In the genomic region with DNA sequence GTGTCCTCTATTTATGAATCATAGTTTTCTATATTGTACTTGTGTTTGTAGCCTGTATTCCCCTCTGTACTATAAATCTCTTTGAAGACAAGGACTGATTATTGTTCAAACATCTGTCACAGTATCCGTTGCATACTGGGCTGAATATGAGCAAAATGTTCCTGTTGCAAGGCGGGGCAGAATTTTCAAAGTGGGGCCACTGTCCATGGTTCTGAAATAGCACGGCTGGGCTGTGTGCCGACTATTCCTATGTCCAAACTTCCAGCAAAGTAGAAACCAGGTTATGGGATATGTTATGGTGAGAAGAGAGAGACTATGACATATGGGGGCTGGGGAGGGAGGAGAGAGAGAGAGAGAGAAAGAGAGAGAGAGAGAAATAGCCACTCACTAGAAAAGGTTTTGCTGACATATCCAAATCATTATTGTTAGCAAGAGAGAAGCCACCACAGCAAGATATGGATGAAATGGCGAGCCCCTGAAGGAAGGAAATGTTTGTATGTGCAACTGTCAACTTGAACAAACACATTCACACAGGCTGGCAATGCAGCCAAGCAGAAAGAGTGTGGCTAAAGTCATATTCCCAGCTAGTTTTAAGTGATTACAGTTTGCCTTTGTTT, we compare ENCODE assay signal across 10 cellular contexts.
DNase-seq lines count a peak whose midpoint lies in the region; FAIRE-seq and TF ChIP-seq lines count a peak whose summit lies in the region.
"Had no signal": no experiment of that assay in that cellular context is flagged by ENCODE, and none has a peak within 500 bp of the region (broad histone marks: within the 10 kb centered on the region; RNA-seq: fewer than 3 reads in every experiment).

No MANE protein-coding gene starts in this region.

- no peaks in the 10 kb centered on the region for H3K4me1 Mint-ChIP-seq in activated naive CD4-positive, alpha-beta T cell treated with anti-CD3 and anti-CD28 coated beads for 36 hours (ENCODE audit: low read depth)

- CTCF ChIA-PET in activated naive CD4-positive, alpha-beta T cell treated with anti-CD3 and anti-CD28 coated beads for 36 hours (lab: Charles Lee), result interaction anchor here (0.6 kb wide), 1 partner anchor 94 kb away, joined by 3 read pairs; no protein-coding TSS in a partner anchor
- CTCF ChIA-PET in OCI-LY7 (lab: Charles Lee; ENCODE audit: unreplicated experiment), result no interaction called here

- H3K4me3 Mint-ChIP-seq in activated naive CD4-positive, alpha-beta T cell treated with anti-CD3 and anti-CD28 coated beads for 36 hours, result no peak overlapping the region

- H3K4me2 ChIP-seq in OCI-LY7 (ENCODE audit: low read length), result no peak overlapping the region

- H3K9me3 ChIP-seq in OCI-LY7 (ENCODE audit: low read length) (no peaks in the 10 kb centered on the region), esophagus squamous epithelium (no peaks in the 10 kb centered on the region)

- 6 to 9% methylated on average over 5 of the region's 5 CpGs for WGBS in esophagus squamous epithelium, 2 donors

- H4K20me1 ChIP-seq in OCI-LY7 (ENCODE audit: insufficient read depth, low read length), result no peaks in the 10 kb centered on the region

- no TSS peak for BruUV-seq in OCI-LY7 (replicated peaks; lab: Mats Ljungman, UMichigan)

- POLR2A ChIA-PET in OCI-LY7 (lab: Charles Lee), result no interaction called here

- H3K4me1 ChIP-seq in OCI-LY7 (ENCODE audit: insufficient read depth, low read length, poor library complexity, severe bottlenecking) (no peaks in the 10 kb centered on the region), esophagus squamous epithelium (no peaks in the 10 kb centered on the region)

- H3K27ac Mint-ChIP-seq in activated naive CD4-positive, alpha-beta T cell treated with anti-CD3 and anti-CD28 coated beads for 36 hours, result no peak overlapping the region

- intact Hi-C loops in activated naive CD4-positive, alpha-beta T cell treated with anti-CD3 and anti-CD28 coated beads for 36 hours (cut with micrococcal nuclease), result loop anchor here (5.0 kb wide), 1 partner anchor 340 kb away; no protein-coding TSS in a partner anchor
- intact Hi-C loops in OCI-LY7 (cut with micrococcal nuclease; ENCODE audit: unreplicated experiment), result no loop called here
- intact Hi-C loops in esophagus squamous epithelium (cut with DNase I), result no loop called here

- H3K36me3 ChIP-seq in OCI-LY7 (ENCODE audit: insufficient read depth, low read length), result no peaks in the 10 kb centered on the region
- no peaks in the 10 kb centered on the region for H3K36me3 ChIP-seq in esophagus squamous epithelium

- H3K27ac ChIP-seq in OCI-LY7 (ENCODE audit: low read depth, low read length, poor library complexity, severe bottlenecking) (no peak overlapping the region), esophagus squamous epithelium (no peak overlapping the region)
- H3K27ac ChIP-seq: C4-2B, epithelial cell of prostate had no signal

- no peak for TF ChIP-seq POLR2A in esophagus squamous epithelium (IDR thresholded peaks at IDR 0.05)

- H3K9me3 Mint-ChIP-seq in activated naive CD4-positive, alpha-beta T cell treated with anti-CD3 and anti-CD28 coated beads for 36 hours, result no peaks in the 10 kb centered on the region

- peak; percentile 52 for DNase-seq in activated naive CD4-positive, alpha-beta T cell treated with anti-CD3 and anti-CD28 coated beads for 36 hours
- DNase-seq in activated naive CD4-positive, alpha-beta T cell treated with Interleukin-2 at 50 U/mL for 16 hours, result no peak
- DNase-seq in OCI-LY7 (ENCODE audit: low spot score) (peak; percentile 13), epithelial cell of esophagus (ENCODE audit: low read depth) (peak; percentile 41), GM19239 (ENCODE audit: insufficient read length, low spot score) (no peak), esophagus squamous epithelium (lab: John Stamatoyannopoulos, UW) (no peak)
- peak; percentile 28 for DNase-seq in stimulated activated CD8-positive, alpha-beta memory T cell treated with anti-CD3 and anti-CD28 coated beads, Interleukin-4, amount 100 ng/mL, for 48 hours
- no peak for DNase-seq in NK-92 treated with Interleukin-12 subunit alpha and Interleukin-12 subunit beta, amount 100 ng/mL, for 24 hours (lab: John Stamatoyannopoulos, UW)

- peaks cover 3% of the 10 kb centered on the region for H3K27me3 Mint-ChIP-seq in activated naive CD4-positive, alpha-beta T cell treated with anti-CD3 and anti-CD28 coated beads for 36 hours (ENCODE audit: low read depth)

- no peaks in the 10 kb centered on the region for H3K36me3 Mint-ChIP-seq in activated naive CD4-positive, alpha-beta T cell treated with anti-CD3 and anti-CD28 coated beads for 36 hours (ENCODE audit: low read depth)

- H3K4me3 ChIP-seq in OCI-LY7 (ENCODE audit: low read depth, low read length, poor library complexity, severe bottlenecking) (no peak overlapping the region), epithelial cell of esophagus (ENCODE audit: low read length) (no peak overlapping the region), esophagus squamous epithelium (no peak overlapping the region)

- H3K9me2 ChIP-seq in OCI-LY7 (ENCODE audit: insufficient read depth, low read length), result no peaks in the 10 kb centered on the region

- peaks cover 0 to 5% (median 0%) of the 10 kb centered on the region in 4 donors for H3K27me3 ChIP-seq in esophagus squamous epithelium

- H2AFZ ChIP-seq in OCI-LY7 (ENCODE audit: low read length), result no peak overlapping the region

- no peak for FAIRE-seq in GM19239 (lab: Jason Lieb, UNC)

- TF ChIP-seq CTCF in OCI-LY7 (conservative IDR thresholded peaks at IDR 0.05; ENCODE audit: low read length) (no peak), epithelial cell of esophagus (IDR thresholded peaks at IDR 0.05; ENCODE audit: insufficient read depth, low read depth, low read length, missing control alignments) (no peak), esophagus squamous epithelium (IDR thresholded peaks at IDR 0.05) (no peak)

- no peaks in the 10 kb centered on the region for H3K79me2 ChIP-seq in OCI-LY7 (ENCODE audit: insufficient read depth, low read depth, low read length)

Comparison
In these comparisons a context has a peak if more than half of its experiments do, and no peak if none do; other contexts are left out.
1. DNase-seq: peak in activated naive CD4-positive, alpha-beta T cell treated with anti-CD3 and anti-CD28 coated beads for 36 hours (single experiment), OCI-LY7 (single experiment), epithelial cell of esophagus (single experiment) and stimulated activated CD8-positive, alpha-beta memory T cell treated with anti-CD3 and anti-CD28 coated beads, Interleukin-4, amount 100 ng/mL, for 48 hours (single experiment); none in activated naive CD4-positive, alpha-beta T cell treated with Interleukin-2 at 50 U/mL for 16 hours (single experiment), NK-92 treated with Interleukin-12 subunit alpha and Interleukin-12 subunit beta, amount 100 ng/mL, for 24 hours (single experiment), GM19239 (single experiment) and esophagus squamous epithelium (single experiment).